ENCODE assay signal across 15 cellular contexts in the genomic region with DNA sequence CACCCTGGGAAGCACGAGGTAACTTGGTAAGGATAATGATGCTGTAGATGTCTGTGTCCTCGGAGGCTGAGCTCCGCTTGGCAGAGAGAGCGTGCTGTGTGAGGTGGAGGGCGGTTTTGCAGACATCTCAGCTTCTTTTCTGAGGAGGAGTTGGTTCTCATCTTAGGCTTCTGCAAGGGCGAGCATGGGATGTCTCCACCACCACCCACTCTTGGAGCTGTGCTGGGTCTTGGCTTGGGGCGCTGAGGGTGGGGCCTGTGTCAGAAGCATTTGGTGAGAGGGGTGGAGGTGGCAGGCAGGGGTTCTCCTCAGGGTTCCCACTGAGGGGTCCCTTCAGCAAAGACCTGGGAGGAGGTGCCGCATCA. TPM values are rescaled to one million over a fixed set of nuclear protein-coding genes. Genes with fewer than 3 reads are reported as not detected.
DNase-seq lines count a peak whose midpoint lies in the region; ATAC-seq and TF ChIP-seq lines count a peak whose summit lies in the region.
"Had no signal": no experiment of that assay in that cellular context is flagged by ENCODE, and none has a peak within 500 bp of the region (broad histone marks: within the 10 kb centered on the region; RNA-seq: fewer than 3 reads in every experiment).

No MANE protein-coding gene starts in this region.

- no peaks in the 10 kb centered on the region for H3K4me1 Mint-ChIP-seq in chondrocyte (ENCODE audit: low read depth)

- H3K36me3 Mint-ChIP-seq in chondrocyte (ENCODE audit: low read depth) = peaks cover 11% of the 10 kb centered on the region

- peak overlapping the region; percentile 65 for H3K27ac ChIP-seq in left ventricle myocardium inferior (replicated peaks)
- H3K27ac ChIP-seq in neutrophil = peak overlapping the region; percentile 96
- peak overlapping the region; percentile 42 to 87 (median 71) for H3K27ac ChIP-seq in thyroid gland
- H3K27ac ChIP-seq: hepatocyte had no signal

- no peak overlapping the region for H3K4me3 Mint-ChIP-seq in chondrocyte (ENCODE audit: unreplicated experiment)
- H3K4me3 Mint-ChIP-seq: activated naive CD4-positive, alpha-beta T cell treated with anti-CD3 and anti-CD28 coated beads for 36 hours had no signal

- H3K9me3 ChIP-seq in left ventricle myocardium inferior (replicated peaks) (no peaks in the 10 kb centered on the region), neutrophil (no peaks in the 10 kb centered on the region), thyroid gland (no peaks in the 10 kb centered on the region)
- H3K9me3 ChIP-seq: esophagus squamous epithelium had no signal

- WGBS in thyroid gland, 2 donors = 85 to 86% methylated on average over 8 of the region's 8 CpGs

- DNase-seq in left ventricle myocardium inferior (no peak), Right ventricle myocardium inferior (ENCODE audit: missing footprints) (no peak), chondrocyte (ENCODE audit: low spot score) (no peak), thyroid gland (no peak), NCI-H510A (lab: John Stamatoyannopoulos, UW) (no peak)
- DNase-seq: activated naive CD4-positive, alpha-beta T cell treated with anti-CD3 and anti-CD28 coated beads for 36 hours; esophagus squamous epithelium; stimulated activated CD4-positive, alpha-beta T cell treated with anti-CD3 and anti-CD28 coated beads, Interleukin-1b, Interleukin-23, amount 100 ng/mL, for 48 hours; SW 1271 had no signal

- intact Hi-C loops in left ventricle myocardium inferior (cut with micrococcal nuclease) (no loop called here), Right ventricle myocardium inferior (cut with DNase I) (no loop called here), thyroid gland (cut with DNase I) (no loop called here)

- TF ChIP-seq POLR2A in thyroid gland (IDR thresholded peaks at IDR 0.05) = no peak

- H3K27ac Mint-ChIP-seq in chondrocyte (ENCODE audit: unreplicated experiment) = peak overlapping the region; percentile 19
- H3K27ac Mint-ChIP-seq: activated naive CD4-positive, alpha-beta T cell treated with anti-CD3 and anti-CD28 coated beads for 36 hours had no signal

- H3K4me3 ChIP-seq in left ventricle myocardium inferior = no peak overlapping the region
- H3K4me3 ChIP-seq in neutrophil (ENCODE audit: low read depth in 1 of 2, low read length in 1 of 2) = no peak overlapping the region
- H3K4me3 ChIP-seq in thyroid gland (replicated peaks in 1 of 3) = no peak overlapping the region
- H3K4me3 ChIP-seq: esophagus squamous epithelium, hepatocyte had no signal

- H3K9me3 Mint-ChIP-seq in chondrocyte (ENCODE audit: low read depth) = no peaks in the 10 kb centered on the region
- H3K9me3 Mint-ChIP-seq: activated naive CD4-positive, alpha-beta T cell treated with anti-CD3 and anti-CD28 coated beads for 36 hours had no signal

- H3K36me3 ChIP-seq in left ventricle myocardium inferior = peaks cover 5% of the 10 kb centered on the region
- no peaks in the 10 kb centered on the region for H3K36me3 ChIP-seq in neutrophil
- no peaks in the 10 kb centered on the region for H3K36me3 ChIP-seq in thyroid gland

- H3K27me3 ChIP-seq in left ventricle myocardium inferior (ENCODE audit: low read depth) (no peaks in the 10 kb centered on the region), neutrophil (no peaks in the 10 kb centered on the region), thyroid gland (no peaks in the 10 kb centered on the region)
- H3K27me3 ChIP-seq: esophagus squamous epithelium, hepatocyte had no signal

- TF ChIP-seq CTCF in left ventricle myocardium inferior (IDR thresholded peaks at IDR 0.05; ENCODE audit: borderline replicate concordance) (no peak), chondrocyte (IDR thresholded peaks at IDR 0.05) (no peak), neutrophil (IDR thresholded peaks at IDR 0.05) (no peak), thyroid gland (IDR thresholded peaks at IDR 0.05) (no peak)

- no peaks in the 10 kb centered on the region for H3K27me3 Mint-ChIP-seq in chondrocyte (ENCODE audit: low read depth)

- H3K4me1 ChIP-seq in left ventricle myocardium inferior (peaks cover 28% of the 10 kb centered on the region), neutrophil (ENCODE audit: control insufficient read depth in 1 of 2, insufficient read depth in 1 of 2, low read depth in 1 of 2, low read length in 1 of 2) (peaks cover 60 to 65% of the 10 kb centered on the region in 2 experiments), thyroid gland (peaks cover 12 to 17% of the 10 kb centered on the region in 2 donors)

- ATAC-seq in Right ventricle myocardium inferior (no peak), HG03432 (IDR thresholded peaks at IDR 0.05; ENCODE audit: unreplicated experiment) (no peak), HG03196 (IDR thresholded peaks at IDR 0.05; ENCODE audit: unreplicated experiment) (no peak)

RNA-seq across cellular contexts. Expression of gene OXER1, which starts 9.2 kb away (rescaled TPM):
- total RNA-seq in left ventricle myocardium inferior (0.36 TPM), Right ventricle myocardium inferior (0.43 TPM), chondrocyte (0.31 to 1.8 TPM (median 1.7 TPM) in 3 replicates), thyroid gland (1 to 10 TPM in 1 of 4 donors, under 1 TPM in 2, not detected in 1; 0.78 to 1.3 (median 0.98) TPM)
- total RNA-seq: activated CD8-positive, alpha-beta memory T cell treated with anti-CD3 and anti-CD28 coated beads for 36 hours; M059J had no signal

RNA-seq across cellular contexts. Expression of gene HAAO, which starts 37.6 kb away (rescaled TPM):
- 2.3 TPM for total RNA-seq in left ventricle myocardium inferior
- 1.9 TPM for total RNA-seq in Right ventricle myocardium inferior
- 1.6 to 8.5 TPM (median 8.2 TPM) in 3 replicates for total RNA-seq in chondrocyte
- total RNA-seq in thyroid gland = 1 to 10 TPM; 2.2 to 6.8 (median 3.9) TPM
- total RNA-seq: M059J had no signal
